Comparison of ENCODE assay signal across 17 cellular contexts in genomic region chr14:54590481-54590880, GRCh38. TPM values are rescaled to one million over a fixed set of nuclear protein-coding genes. Genes with fewer than 3 reads are reported as not detected.
DNase-seq lines count a peak whose midpoint lies in the region; ATAC-seq and TF ChIP-seq lines count a peak whose summit lies in the region.
"Had no signal": no experiment of that assay in that cellular context is flagged by ENCODE, and none has a peak within 500 bp of the region (broad histone marks: within the 10 kb centered on the region; RNA-seq: fewer than 3 reads in every experiment).

No MANE protein-coding gene starts in this region.

- H3K4me3 ChIP-seq in heart left ventricle: no peak overlapping the region
- H3K4me3 ChIP-seq: SJCRH30 had no signal

- TF ChIP-seq CTCF in heart left ventricle (IDR thresholded peaks at IDR 0.05): no peak

- H3K4me1 ChIP-seq in heart left ventricle: peaks cover 3 to 55% (median 33%) of the 10 kb centered on the region in 12 donors

- intact Hi-C loops in heart left ventricle (cut with DNase I) (no loop called here), sciatic nerve (cut with DNase I) (no loop called here)

- no peak for TF ChIP-seq POLR2A in heart left ventricle (IDR thresholded peaks at IDR 0.05)

- peaks cover 0 to 12% (median 0%) of the 10 kb centered on the region in 12 donors for H3K9me3 ChIP-seq in heart left ventricle
- H3K9me3 ChIP-seq: SJCRH30 had no signal

- DNase-seq in EL: peak; percentile 57
- DNase-seq in LHCN-M2 (ENCODE audit: low read depth): peak; percentile 20
- DNase-seq in heart left ventricle: no peak
- no peak for DNase-seq in sciatic nerve (ENCODE audit: low spot score)
- no peak for DNase-seq in cerebellar nuclear complex (lab: John Stamatoyannopoulos, UW)
- DNase-seq in NCI-H1694 (lab: John Stamatoyannopoulos, UW): no peak
- DNase-seq in HuH-7 (ENCODE audit: low spot score): no peak
- DNase-seq: Calu3; CD4-positive, alpha-beta T cell; GDM1; Kasumi-1; NCI-H1417; NCI-H2029; NCI-H2171 treated with DMSO at 0.1 percent for 48 hours; NCI-H510A had no signal

- peak overlapping the region in 2 of 12 donors; percentile 2 to 7 for H3K27ac ChIP-seq in heart left ventricle

- H3K36me3 ChIP-seq in heart left ventricle: peaks cover 0 to 8% (median 0%) of the 10 kb centered on the region in 9 donors

- ATAC-seq in heart left ventricle (peak in 3 of 4 donors; percentile 53 to 67 (median 64)), sciatic nerve (peak; percentile 28)
- ATAC-seq: HepG2 had no signal

- no peaks in the 10 kb centered on the region for H3K27me3 ChIP-seq in heart left ventricle
- H3K27me3 ChIP-seq: SJCRH30 had no signal

RNA-seq across cellular contexts. Expression of gene SAMD4A, which starts 23.6 kb away (rescaled TPM):
- 9.2 and 12.3 TPM in 2 replicates for total RNA-seq in LHCN-M2 (2014; rRNA removed)
- polyA plus RNA-seq in LHCN-M2 (2012): 8.9 TPM
- 100 to 1,000 TPM in 8 of 9 donors, 10 to 100 TPM in 1; 95.7 to 247 (median 159) TPM for total RNA-seq in heart left ventricle
- polyA plus RNA-seq in heart left ventricle: 10 to 100 TPM; 45.0 to 63.6 TPM
- 59.2 TPM for total RNA-seq in sciatic nerve

Comparison
In these comparisons a context has a peak if more than half of its experiments do, and no peak if none do; other contexts are left out.
1. DNase-seq: peak in EL (single experiment) and LHCN-M2 (single experiment); none in heart left ventricle (0 of 5), sciatic nerve (single experiment), cerebellar nuclear complex (0 of 2), NCI-H1694 (single experiment) and HuH-7 (single experiment).